2 cellular contexts compared by ENCODE assay signal in the genomic region with DNA sequence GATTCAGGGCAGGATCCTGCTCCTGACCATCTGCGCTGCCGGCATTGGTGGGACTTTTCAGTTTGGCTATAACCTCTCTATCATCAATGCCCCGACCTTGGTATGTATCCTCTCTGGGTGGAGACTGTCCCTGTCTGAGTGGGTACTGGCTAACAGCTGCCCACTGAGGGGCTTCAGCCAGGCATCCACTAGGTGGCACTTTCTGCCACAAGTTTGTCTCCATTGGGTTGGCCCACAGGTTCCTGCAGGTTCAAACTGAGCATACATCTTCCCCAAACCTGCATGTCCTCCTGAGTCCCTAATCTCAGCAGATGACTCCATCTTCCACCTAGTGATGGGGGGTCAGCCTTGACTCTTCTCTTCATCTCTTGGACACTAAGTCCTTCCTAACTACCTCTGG.
A peak's percentile ranks its signal among the peaks of the same experiment; 100 is the strongest.
TF ChIP-seq lines count a peak whose summit lies in the region.

No MANE protein-coding gene starts in this region.

TF ChIP-seq in HEK293, 187 proteins besides CTCF, POLR2A, EP300 and RAD21:
- TF ChIP-seq ZNF239 (tag by site-specific recombination; IDR thresholded peaks at IDR 0.05) (no peak), ZNF302 (tag by site-specific recombination; IDR thresholded peaks at IDR 0.05; ENCODE audit: low read depth) (no peak), WT1 (tag by site-specific recombination; IDR thresholded peaks at IDR 0.05) (no peak), ZBTB48 (tag by site-specific recombination; IDR thresholded peaks at IDR 0.05) (0 out of 2 replicates have a peak, but pooled peaks have one; percentile 22), ZNF350 (tag by site-specific recombination; IDR thresholded peaks at IDR 0.05) (no peak), SCRT2 (tag by site-specific recombination; IDR thresholded peaks at IDR 0.05) (peak; percentile 78), GLIS2 (tag by site-specific recombination; IDR thresholded peaks at IDR 0.05) (no peak), ZNF121 (tag by site-specific recombination; IDR thresholded peaks at IDR 0.05) (no peak), OSR2 (tag by site-specific recombination; IDR thresholded peaks at IDR 0.05) (no peak), ZNF571 (tag by site-specific recombination; IDR thresholded peaks at IDR 0.05) (no peak), ZNF654 (tag by site-specific recombination; IDR thresholded peaks at IDR 0.05; ENCODE audit: low read depth) (peak; percentile 93), ZBTB7A (tag by site-specific recombination; IDR thresholded peaks at IDR 0.05; ENCODE audit: low read depth) (no peak), GFI1B (tag by site-specific recombination; IDR thresholded peaks at IDR 0.05) (no peak), SCRT1 (tag by site-specific recombination; IDR thresholded peaks at IDR 0.05; ENCODE audit: borderline replicate concordance) (peak; percentile 70), ZNF677 (tag by site-specific recombination; IDR thresholded peaks at IDR 0.05) (no peak)
- TF ChIP-seq, protein P1, sequence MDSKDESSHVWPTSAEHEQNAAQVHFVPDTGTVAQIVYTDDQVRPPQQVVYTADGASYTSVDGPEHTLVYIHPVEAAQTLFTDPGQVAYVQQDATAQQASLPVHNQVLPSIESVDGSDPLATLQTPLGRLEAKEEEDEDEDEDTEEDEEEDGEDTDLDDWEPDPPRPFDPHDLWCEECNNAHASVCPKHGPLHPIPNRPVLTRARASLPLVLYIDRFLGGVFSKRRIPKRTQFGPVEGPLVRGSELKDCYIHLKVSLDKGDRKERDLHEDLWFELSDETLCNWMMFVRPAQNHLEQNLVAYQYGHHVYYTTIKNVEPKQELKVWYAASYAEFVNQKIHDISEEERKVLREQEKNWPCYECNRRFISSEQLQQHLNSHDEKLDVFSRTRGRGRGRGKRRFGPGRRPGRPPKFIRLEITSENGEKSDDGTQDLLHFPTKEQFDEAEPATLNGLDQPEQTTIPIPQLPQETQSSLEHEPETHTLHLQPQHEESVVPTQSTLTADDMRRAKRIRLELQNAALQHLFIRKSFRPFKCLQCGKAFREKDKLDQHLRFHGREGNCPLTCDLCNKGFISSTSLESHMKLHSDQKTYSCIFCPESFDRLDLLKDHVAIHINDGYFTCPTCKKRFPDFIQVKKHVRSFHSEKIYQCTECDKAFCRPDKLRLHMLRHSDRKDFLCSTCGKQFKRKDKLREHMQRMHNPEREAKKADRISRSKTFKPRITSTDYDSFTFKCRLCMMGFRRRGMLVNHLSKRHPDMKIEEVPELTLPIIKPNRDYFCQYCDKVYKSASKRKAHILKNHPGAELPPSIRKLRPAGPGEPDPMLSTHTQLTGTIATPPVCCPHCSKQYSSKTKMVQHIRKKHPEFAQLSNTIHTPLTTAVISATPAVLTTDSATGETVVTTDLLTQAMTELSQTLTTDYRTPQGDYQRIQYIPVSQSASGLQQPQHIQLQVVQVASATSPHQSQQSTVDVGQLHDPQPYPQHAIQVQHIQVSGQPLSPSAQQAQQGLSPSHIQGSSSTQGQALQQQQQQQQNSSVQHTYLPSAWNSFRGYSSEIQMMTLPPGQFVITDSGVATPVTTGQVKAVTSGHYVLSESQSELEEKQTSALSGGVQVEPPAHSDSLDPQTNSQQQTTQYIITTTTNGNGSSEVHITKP (tag by site-specific recombination; IDR thresholded peaks at IDR 0.05): peak; percentile 64

TF ChIP-seq in GM12878, 131 proteins besides CTCF, POLR2A, EP300 and RAD21:
- TF ChIP-seq FOS (IDR thresholded peaks at IDR 0.05; ENCODE audit: borderline replicate concordance, extremely low read depth, insufficient read length) (no peak), HDGF (IDR thresholded peaks at IDR 0.05) (0 out of 2 replicates have a peak, but pooled peaks have one; percentile 39), JUND (IDR thresholded peaks at IDR 0.05; ENCODE audit: low read depth, low read length) (no peak), CUX1 (IDR thresholded peaks at IDR 0.05; ENCODE audit: insufficient replicate concordance, low read depth, low read length) (no peak), SMC3 (IDR thresholded peaks at IDR 0.05; ENCODE audit: borderline replicate concordance, low read length) (peak; percentile 44), NFYA (IDR thresholded peaks at IDR 0.05; ENCODE audit: borderline replicate concordance, low read depth, low read length) (no peak), TBL1XR1 (IDR thresholded peaks at IDR 0.05; ENCODE audit: low read depth, low read length) (no peak)
